In genomic region chr10:63618552-63618951, GRCh38 we compare ENCODE assay signal across 22 cellular contexts.
DNase-seq lines count a peak whose midpoint lies in the region; ATAC-seq, FAIRE-seq and TF ChIP-seq lines count a peak whose summit lies in the region.
"Had no signal": no experiment of that assay in that cellular context is flagged by ENCODE, and none has a peak within 500 bp of the region (broad histone marks: within the 10 kb centered on the region; RNA-seq: fewer than 3 reads in every experiment).

No MANE protein-coding gene starts in this region.

- no peak overlapping the region for H4K5ac ChIP-seq in H9 (ENCODE audit: insufficient read length, low read depth, low read length)

- no peak for TF ChIP-seq EP300 in K562 (IDR thresholded peaks at IDR 0.05; ENCODE audit: low read length)

- no peak overlapping the region for H3K14ac ChIP-seq in H9 (ENCODE audit: insufficient read depth, low read length)

- H2BK15ac ChIP-seq in H9 (ENCODE audit: low read depth, low read length) = no peak overlapping the region

- H2AFZ ChIP-seq in H9 (ENCODE audit: low read length) = no peak overlapping the region
- no peak overlapping the region for H2AFZ ChIP-seq in K562 (ENCODE audit: low read depth, low read length)
- H2AFZ ChIP-seq: GM23248 had no signal

- H3K4me3 ChIP-seq in K562 = no peak overlapping the region
- H3K4me3 ChIP-seq: BLaER1, GM12878, GM23248 had no signal

- no peak overlapping the region for H2BK120ac ChIP-seq in H9 (ENCODE audit: low read depth, low read length, poor library complexity, severe bottlenecking)

- POLR2A ChIA-PET in K562 (lab: Yijun Ruan, JAX) = no interaction called here
- POLR2A ChIA-PET in naive thymus-derived CD8-positive, alpha-beta T cell (lab: Charles Lee) = no interaction called here

- H3K4me2 ChIP-seq in H9 (ENCODE audit: insufficient read depth, insufficient read length, low read length) (no peak overlapping the region), K562 (ENCODE audit: insufficient read depth, low read length) (no peak overlapping the region)
- H3K4me2 ChIP-seq: BLaER1 had no signal

- H3K27me3 ChIP-seq in H9 (ENCODE audit: insufficient read depth, low read length) (no peaks in the 10 kb centered on the region), K562 (ENCODE audit: control insufficient read depth in 2 of 2, insufficient read depth in 2 of 2, low read length in 2 of 2) (no peaks in the 10 kb centered on the region)
- H3K27me3 ChIP-seq: BLaER1 had no signal

- no peak overlapping the region for H3K27ac ChIP-seq in H9 (ENCODE audit: insufficient read length, low read depth, low read length)
- H3K27ac ChIP-seq in K562 (ENCODE audit: extremely low read depth, low read depth, low read length) = no peak overlapping the region
- H3K27ac ChIP-seq: BLaER1, C4-2B, GM23248 had no signal

- H3K36me3 ChIP-seq in K562 (ENCODE audit: control insufficient read depth, insufficient read depth, low read length) = peaks cover 10% of the 10 kb centered on the region

- H2AK5ac ChIP-seq in H9 (ENCODE audit: insufficient read length, low read length) = no peak overlapping the region

- CTCF ChIA-PET in K562 (lab: Yijun Ruan, JAX; ENCODE audit: low intra/inter-chr PET ratio) = no interaction called here

- intact Hi-C loops in K562 (cut with micrococcal nuclease) (no loop called here), Right ventricle myocardium superior (cut with DNase I) (no loop called here)

- H3K4me1 ChIP-seq in H9 (ENCODE audit: insufficient read depth, low read length) (no peaks in the 10 kb centered on the region; the same call in 1 of the 2 replicates), K562 (replicated peaks in 1 of 2; ENCODE audit: control insufficient read depth in 2 of 2, insufficient read depth in 2 of 2, low read length in 2 of 2) (no peaks in the 10 kb centered on the region)
- H3K4me1 ChIP-seq: BLaER1 had no signal

- TF ChIP-seq POLR2A in K562 (conservative IDR thresholded peaks at IDR 0.05) = no peak

- no peak overlapping the region for H3T11ph ChIP-seq in H9 (ENCODE audit: low read length)

- no CpG with 5 or more reads among the region's 3 CpGs for WGBS in H9 (ENCODE audit: extremely low coverage, insufficient read length, low lambda C conversion rate)
- WGBS in K562 (ENCODE audit: insufficient coverage, low coverage, missing lambda C conversion rate) = 87% methylated on average over 3 of the region's 3 CpGs

- H3K4me1 Mint-ChIP-seq in H9 (peaks cover 11 to 13% of the 10 kb centered on the region in 2 experiments; a peak in 3 of 4 replicates), nephron progenitor cell (peaks cover 14% of the 10 kb centered on the region)
- H3K4me1 Mint-ChIP-seq in naive thymus-derived CD8-positive, alpha-beta T cell = peaks cover 0 to 4% (median 1%) of the 10 kb centered on the region in 4 donors
- H3K4me1 Mint-ChIP-seq: CD4-positive, CD25-positive, alpha-beta regulatory T cell had no signal

- H3K9ac ChIP-seq in H9 (ENCODE audit: extremely low read depth, insufficient read length, low read length) = no peak overlapping the region
- no peak overlapping the region for H3K9ac ChIP-seq in K562 (ENCODE audit: insufficient read depth in 1 of 2, low read depth in 2 of 2, low read length in 2 of 2)
- H3K9ac ChIP-seq: BLaER1, GM23248 had no signal

- no peak for FAIRE-seq in K562 (lab: Jason Lieb, UNC)
- FAIRE-seq: D721Med, GM12878, H1 had no signal

- H3K79me2 ChIP-seq in H9 (ENCODE audit: insufficient read depth, low read length) = no peaks in the 10 kb centered on the region
- H3K79me2 ChIP-seq in K562 (ENCODE audit: control insufficient read depth, insufficient read depth, low read length) = no peaks in the 10 kb centered on the region

- no peak overlapping the region for H3K4ac ChIP-seq in H9 (ENCODE audit: low read depth, low read length)

- no peak overlapping the region for H2BK20ac ChIP-seq in H9 (ENCODE audit: low read depth, low read length, poor library complexity, severe bottlenecking)

- H3K23me2 ChIP-seq in H9 (ENCODE audit: insufficient read length, low read depth, low read length, poor library complexity, severe bottlenecking) = no peaks in the 10 kb centered on the region

- H3K27ac Mint-ChIP-seq in H9 (peak overlapping the region in 2 of 3 experiments; percentile 32 to 78; a peak in 3 of 7 replicates), nephron progenitor cell (peak overlapping the region; percentile 57)
- no peak overlapping the region for H3K27ac Mint-ChIP-seq in naive thymus-derived CD8-positive, alpha-beta T cell
- H3K27ac Mint-ChIP-seq: B cell; CD8-positive, alpha-beta T cell had no signal

- H3K9me3 ChIP-seq in H9 (ENCODE audit: control insufficient read depth, low read depth, low read length) (no peaks in the 10 kb centered on the region), K562 (replicated peaks; ENCODE audit: control insufficient read depth, insufficient read depth, low read depth, low read length) (no peaks in the 10 kb centered on the region)
- H3K9me3 ChIP-seq: BLaER1, Caco-2 had no signal

- in situ Hi-C loops in K562 (cut with MboI) = no loop called here

- no peak for TF ChIP-seq RAD21 in K562 (CRISPR knock-in tag; conservative IDR thresholded peaks at IDR 0.05 in 1 of 2, IDR thresholded peaks at IDR 0.05 in 1 of 2)

- H2BK12ac ChIP-seq in H9 (ENCODE audit: insufficient read length, low read depth, low read length) = no peak overlapping the region

- H4K20me1 ChIP-seq in H9 (ENCODE audit: control insufficient read depth, insufficient read depth, insufficient read length) = no peaks in the 10 kb centered on the region
- no peaks in the 10 kb centered on the region for H4K20me1 ChIP-seq in K562 (replicated peaks; ENCODE audit: control insufficient read depth, insufficient read depth, low read length)
- H4K20me1 ChIP-seq: BLaER1 had no signal

- DNase-seq in H9 = no peak
- no peak for DNase-seq in K562 (ENCODE audit: extremely low read depth in 1 of 4, low spot score in 3 of 4)
- DNase-seq in nephron progenitor cell = no peak
- no peak for DNase-seq in Right ventricle myocardium superior
- DNase-seq in 8988T = no peak
- no peak for DNase-seq in naive thymus-derived CD8-positive, alpha-beta T cell
- DNase-seq: Caco-2; CD4-positive, CD25-positive, alpha-beta regulatory T cell; CD8-positive, alpha-beta T cell; DMS 273 treated with DMSO at 0.1 percent for 48 hours; DMS79; EL; GDM1; GM23248; H7 had no signal

- no peaks in the 10 kb centered on the region for H3K9me1 ChIP-seq in K562 (ENCODE audit: control insufficient read depth, insufficient read depth, low read length)

- H3K23ac ChIP-seq in H9 (ENCODE audit: insufficient read length, low read depth, low read length) = no peak overlapping the region

- no peaks in the 10 kb centered on the region for H3K9me3 Mint-ChIP-seq in H9
- H3K9me3 Mint-ChIP-seq in nephron progenitor cell = no peaks in the 10 kb centered on the region
- no peaks in the 10 kb centered on the region for H3K9me3 Mint-ChIP-seq in naive thymus-derived CD8-positive, alpha-beta T cell
- H3K9me3 Mint-ChIP-seq: CD4-positive, CD25-positive, alpha-beta regulatory T cell; CD8-positive, alpha-beta T cell had no signal

- H3K27me3 Mint-ChIP-seq in H9 (ENCODE audit: low read depth) = no peaks in the 10 kb centered on the region
- H3K27me3 Mint-ChIP-seq in nephron progenitor cell (ENCODE audit: low read depth, poor library complexity) = no peaks in the 10 kb centered on the region
- H3K27me3 Mint-ChIP-seq in naive thymus-derived CD8-positive, alpha-beta T cell = no peaks in the 10 kb centered on the region
- H3K27me3 Mint-ChIP-seq: B cell; CD4-positive, CD25-positive, alpha-beta regulatory T cell had no signal

- no peak overlapping the region for H4K91ac ChIP-seq in H9 (ENCODE audit: insufficient read length, low read depth, low read length)

- peaks cover 3 to 12% (median 12%) of the 10 kb centered on the region in 3 experiments; a peak in 5 of 7 replicates for H3K36me3 Mint-ChIP-seq in H9 (ENCODE audit: insufficient read depth in 1 of 3, low read depth in 3 of 3)
- peaks cover 39% of the 10 kb centered on the region for H3K36me3 Mint-ChIP-seq in nephron progenitor cell (ENCODE audit: low read depth)
- peaks cover 0 to 27% (median 6%) of the 10 kb centered on the region in 3 donors for H3K36me3 Mint-ChIP-seq in naive thymus-derived CD8-positive, alpha-beta T cell

- no TSS peak for BruUV-seq in K562 (replicated peaks; lab: Mats Ljungman, UMichigan)

- TF ChIP-seq CTCF in H9 (conservative IDR thresholded peaks at IDR 0.05) = no peak
- TF ChIP-seq CTCF in K562 (IDR thresholded peaks at IDR 0.05 in 2 of 3, conservative IDR thresholded peaks at IDR 0.05 in 1 of 3; ENCODE audit: insufficient read depth in 2 of 3, low read depth in 1 of 3, low read length in 3 of 3) = no peak
- TF ChIP-seq CTCF in nephron progenitor cell (IDR thresholded peaks at IDR 0.05) = no peak

- no peaks in the 10 kb centered on the region for H3K79me1 ChIP-seq in H9 (ENCODE audit: insufficient read depth, low read depth, low read length, poor library complexity, severe bottlenecking)

- no peak overlapping the region for H4K8ac ChIP-seq in H9 (replicated peaks; ENCODE audit: insufficient read length, low read depth, low read length)

- H3K4me3 Mint-ChIP-seq in H9 (no peak overlapping the region), nephron progenitor cell (no peak overlapping the region)
- no peak overlapping the region for H3K4me3 Mint-ChIP-seq in naive thymus-derived CD8-positive, alpha-beta T cell
- H3K4me3 Mint-ChIP-seq: B cell; CD4-positive, CD25-positive, alpha-beta regulatory T cell; CD8-positive, alpha-beta T cell had no signal

- no peak overlapping the region for H2BK5ac ChIP-seq in H9 (ENCODE audit: insufficient read length, low read length)

- H3K18ac ChIP-seq in H9 (ENCODE audit: insufficient read length, low read depth, low read length) = no peak overlapping the region

- ATAC-seq in K562 (no peak), Right ventricle myocardium superior (ENCODE audit: poor library complexity) (no peak)
- no peak for ATAC-seq in naive thymus-derived CD8-positive, alpha-beta T cell
- ATAC-seq: CD8-positive, alpha-beta T cell; GM12878; HCT116 had no signal

- H3K56ac ChIP-seq in H9 (ENCODE audit: insufficient read length, low read depth, low read length) = no peak overlapping the region

TF ChIP-seq in K562, 482 proteins besides CTCF, POLR2A, EP300 and RAD21 (continues in another document):
- TF ChIP-seq C11orf30 (IDR thresholded peaks at IDR 0.05; ENCODE audit: low read depth) (peak; percentile 25; the same call in 1 of the 2 replicates), TBP (optimal IDR thresholded peaks at IDR 0.05; ENCODE audit: low read depth, low read length) (no peak), ZBTB7A (IDR thresholded peaks at IDR 0.05; ENCODE audit: borderline replicate concordance, control insufficient read depth, low read depth, low read length) (no peak)

Comparison
In these comparisons a context has a peak if more than half of its experiments do, and no peak if none do; other contexts are left out.
1. H3K27ac Mint-ChIP-seq: peak in H9 (2 of 3) and nephron progenitor cell (single experiment); none in naive thymus-derived CD8-positive, alpha-beta T cell (0 of 10).